Comparison of ENCODE assay signal across 21 cellular contexts in the genomic region with DNA sequence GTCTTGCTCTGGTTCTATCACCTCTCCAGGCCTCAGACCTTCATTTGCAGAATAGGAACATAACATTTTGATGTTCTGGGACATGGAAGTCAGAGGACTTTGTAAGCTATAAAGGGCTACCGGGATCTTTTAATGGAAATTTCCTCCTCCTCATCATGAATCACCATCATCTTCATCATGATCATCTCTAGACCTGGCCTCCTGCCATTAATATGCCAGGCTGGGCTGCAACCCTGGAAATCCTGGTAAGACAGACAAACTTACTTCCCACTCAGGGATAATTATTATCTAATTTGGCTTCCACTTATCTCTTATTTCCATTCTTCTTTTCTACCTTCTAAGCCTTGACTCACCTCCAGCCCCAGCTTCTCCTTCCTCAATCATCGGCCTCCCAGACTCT.
"Had no signal": no experiment of that assay in that cellular context is flagged by ENCODE, and none has a peak within 500 bp of the region (broad histone marks: within the 10 kb centered on the region; RNA-seq: fewer than 3 reads in every experiment).

No MANE protein-coding gene starts in this region.

- H3K4me3 Mint-ChIP-seq: activated B cell treated with CpG ODN at 0.5 μM for 24 hours; activated CD4-positive, alpha-beta T cell treated with anti-CD3 and anti-CD28 coated beads, Interleukin-2, amount 10 ng/mL, durations not matched to agents 24 days and 14 days; activated T-helper 17 cell treated with anti-CD3 and anti-CD28 coated beads, Interleukin-2, amount 50 U/mL, for 72 hours; effector memory CD8-positive, alpha-beta T cell; mesothelial cell of epicardium; nephron progenitor cell; stimulated activated naive CD8-positive, alpha-beta T cell treated with anti-CD3 and anti-CD28 coated beads, Interleukin-15, amount 100 ng/mL, for 72 hours had no signal

- H3K9me3 ChIP-seq: right lobe of liver, testis had no signal

- H3K27me3 Mint-ChIP-seq: activated T-helper 17 cell treated with anti-CD3 and anti-CD28 coated beads, Interleukin-2, amount 50 U/mL, for 72 hours; effector memory CD8-positive, alpha-beta T cell; stimulated activated naive CD8-positive, alpha-beta T cell treated with anti-CD3 and anti-CD28 coated beads, Interleukin-15, amount 100 ng/mL, for 72 hours had no signal

- H3K27me3 ChIP-seq: brain microvascular endothelial cell, heart right ventricle, right lobe of liver, testis, upper lobe of left lung had no signal

- H3K4me1 ChIP-seq: psoas muscle, right lobe of liver, testis had no signal

- H3K4me3 ChIP-seq: heart right ventricle, lower lobe of right lung, psoas muscle, right lobe of liver, testis, upper lobe of left lung had no signal

- ATAC-seq: activated T-helper 17 cell treated with anti-CD3 and anti-CD28 coated beads, Interleukin-2, amount 50 U/mL, for 72 hours; effector memory CD8-positive, alpha-beta T cell; heart right ventricle; left colon; lower lobe of right lung; psoas muscle; right lobe of liver; stimulated activated naive CD8-positive, alpha-beta T cell treated with anti-CD3 and anti-CD28 coated beads, Interleukin-15, amount 100 ng/mL, for 72 hours had no signal

- H3K27ac ChIP-seq: brain microvascular endothelial cell, heart right ventricle, lower lobe of right lung, psoas muscle, right lobe of liver, testis, upper lobe of left lung had no signal

- H3K36me3 ChIP-seq: brain microvascular endothelial cell, heart right ventricle, lower lobe of right lung, right lobe of liver, upper lobe of left lung had no signal

- DNase-seq: activated CD4-positive, alpha-beta T cell treated with anti-CD3 and anti-CD28 coated beads, Interleukin-2, amount 10 ng/mL, durations not matched to agents 24 days and 14 days; activated naive CD4-positive, alpha-beta T cell treated with Interleukin-2 at 50 U/mL for 16 hours; anterior cingulate cortex; brain microvascular endothelial cell; dermis blood vessel endothelial cell; effector memory CD8-positive, alpha-beta T cell; heart right ventricle; lower lobe of right lung; nephron progenitor cell; occipital lobe; psoas muscle; stimulated activated CD4-positive, alpha-beta T cell treated with anti-CD3 and anti-CD28 coated beads, Interleukin-1b, Interleukin-23, amount 100 ng/mL, for 48 hours; stimulated activated naive CD8-positive, alpha-beta T cell treated with anti-CD3 and anti-CD28 coated beads, Interleukin-15, amount 100 ng/mL, for 72 hours; T-helper 2 cell; testis had no signal

- H3K36me3 Mint-ChIP-seq: mesothelial cell of epicardium had no signal

- H3K27ac Mint-ChIP-seq: activated B cell treated with CpG ODN at 0.5 μM for 24 hours; activated CD4-positive, alpha-beta T cell treated with anti-CD3 and anti-CD28 coated beads, Interleukin-2, amount 10 ng/mL, durations not matched to agents 24 days and 14 days; activated T-helper 17 cell treated with anti-CD3 and anti-CD28 coated beads, Interleukin-2, amount 50 U/mL, for 72 hours; mesothelial cell of epicardium; nephron progenitor cell; stimulated activated naive CD8-positive, alpha-beta T cell treated with anti-CD3 and anti-CD28 coated beads, Interleukin-15, amount 100 ng/mL, for 72 hours had no signal
